In the genomic region with DNA sequence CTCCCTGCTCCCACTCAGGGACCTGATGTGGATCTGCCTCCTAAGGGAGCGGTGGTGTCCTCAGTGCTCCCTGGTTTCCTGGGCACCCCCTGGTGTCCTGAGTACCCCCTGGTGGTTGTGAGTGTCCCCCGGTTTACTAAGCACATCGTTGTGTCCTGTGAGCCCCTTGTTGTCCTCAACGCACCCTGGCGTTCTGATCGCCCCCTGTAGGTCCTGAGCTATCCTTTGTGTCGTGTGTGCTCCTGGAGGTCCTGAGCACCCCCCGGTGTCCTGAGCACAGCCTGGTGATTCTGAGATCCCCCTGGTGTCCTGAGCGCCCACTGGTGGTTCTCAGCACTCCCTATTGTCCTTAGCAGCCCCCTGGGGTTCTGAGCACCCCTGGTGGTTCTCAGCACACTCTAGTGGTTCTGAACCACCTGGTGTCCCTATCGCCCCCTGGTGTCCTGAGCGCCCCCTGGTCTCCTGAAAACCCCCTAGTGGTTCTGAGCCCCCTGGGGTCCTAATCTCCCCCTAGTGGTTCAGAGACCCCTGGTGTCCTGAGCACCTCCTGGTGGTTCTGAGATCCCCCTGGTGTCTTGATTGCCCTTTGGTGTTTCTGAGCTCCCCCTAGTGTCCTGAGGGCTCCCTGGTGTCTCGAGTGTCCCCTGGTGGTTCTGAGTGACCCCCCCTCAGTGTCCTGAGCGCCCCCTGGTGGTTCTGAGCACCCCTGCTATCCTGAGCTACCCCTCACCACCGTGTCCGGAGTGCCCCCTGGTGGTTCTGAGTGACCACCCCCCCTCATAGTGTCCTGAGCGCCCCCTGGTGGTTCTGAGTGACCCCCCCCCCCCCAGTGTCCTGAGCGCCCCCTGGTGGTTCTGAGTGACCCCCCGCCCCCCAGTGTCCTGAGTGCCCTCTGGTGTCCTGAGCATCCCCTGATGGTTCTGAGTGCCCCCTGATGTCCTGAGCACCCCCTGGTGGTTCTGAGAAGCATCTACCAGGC, we compare ENCODE assay signal across 10 cellular contexts.
DNase-seq lines count a peak whose midpoint lies in the region; ATAC-seq and TF ChIP-seq lines count a peak whose summit lies in the region.
"Had no signal": no experiment of that assay in that cellular context is flagged by ENCODE, and none has a peak within 500 bp of the region (broad histone marks: within the 10 kb centered on the region; RNA-seq: fewer than 3 reads in every experiment).

No MANE protein-coding gene starts in this region.

- TF ChIP-seq POLR2A in prostate gland (IDR thresholded peaks at IDR 0.05) = no peak

- peaks cover 4% of the 10 kb centered on the region for H3K4me1 Mint-ChIP-seq in activated T-helper 2 cell treated with anti-CD3 and anti-CD28 coated beads, Interferon-gamma antibody, Interleukin-2, Interleukin-4, amounts not matched to agents 10 μg/mL and 5 μg/mL and 100 μg/mL, durations not matched to agents 14 hours and 24 hours and 36 hours (ENCODE audit: low read depth)

- no peak overlapping the region for H3K27ac Mint-ChIP-seq in activated T-helper 2 cell treated with anti-CD3 and anti-CD28 coated beads, Interferon-gamma antibody, Interleukin-2, Interleukin-4, amounts not matched to agents 10 μg/mL and 5 μg/mL and 100 μg/mL, durations not matched to agents 14 hours and 24 hours and 36 hours

- H4K20me1 ChIP-seq in OCI-LY1 (ENCODE audit: insufficient read depth, low read length) = no peaks in the 10 kb centered on the region

- H3K36me3 ChIP-seq in OCI-LY1 (ENCODE audit: insufficient read depth, low read length) = no peaks in the 10 kb centered on the region
- H3K36me3 ChIP-seq in prostate gland = no peaks in the 10 kb centered on the region

- H3K4me3 Mint-ChIP-seq in activated T-helper 2 cell treated with anti-CD3 and anti-CD28 coated beads, Interferon-gamma antibody, Interleukin-2, Interleukin-4, amounts not matched to agents 10 μg/mL and 5 μg/mL and 100 μg/mL, durations not matched to agents 14 hours and 24 hours and 36 hours (ENCODE audit: low read depth) = no peak overlapping the region

- no peak overlapping the region for H3K9ac ChIP-seq in OCI-LY1 (ENCODE audit: low read length)

- H3K27ac ChIP-seq in OCI-LY1 (ENCODE audit: low read depth, low read length, poor library complexity, severe bottlenecking) (no peak overlapping the region), prostate gland (no peak overlapping the region)

- no peaks in the 10 kb centered on the region for H3K79me2 ChIP-seq in OCI-LY1 (ENCODE audit: insufficient read depth, low read length)

- no peaks in the 10 kb centered on the region for H3K36me3 Mint-ChIP-seq in activated T-helper 2 cell treated with anti-CD3 and anti-CD28 coated beads, Interferon-gamma antibody, Interleukin-2, Interleukin-4, amounts not matched to agents 10 μg/mL and 5 μg/mL and 100 μg/mL, durations not matched to agents 14 hours and 24 hours and 36 hours (ENCODE audit: low read depth)

- H3K4me3 ChIP-seq in OCI-LY1 (ENCODE audit: low read depth, low read length, poor library complexity, severe bottlenecking) (no peak overlapping the region), prostate gland (no peak overlapping the region)

- no peaks in the 10 kb centered on the region for H3K9me2 ChIP-seq in OCI-LY1 (ENCODE audit: low read depth, low read length)

- H3K4me1 ChIP-seq in OCI-LY1 (ENCODE audit: insufficient read depth, low read length, severe bottlenecking) = no peaks in the 10 kb centered on the region
- no peaks in the 10 kb centered on the region for H3K4me1 ChIP-seq in prostate gland (replicated peaks)

- TF ChIP-seq CTCF in GM12872 (IDR thresholded peaks at IDR 0.05; ENCODE audit: insufficient read depth, low read depth, low read length) = peak; percentile 57
- peak; percentile 37 for TF ChIP-seq CTCF in OCI-LY1 (IDR thresholded peaks at IDR 0.05; ENCODE audit: low read length)
- TF ChIP-seq CTCF in prostate gland (IDR thresholded peaks at IDR 0.05) = no peak

- no peak for ATAC-seq in HG03095 (IDR thresholded peaks at IDR 0.05; ENCODE audit: unreplicated experiment)
- ATAC-seq in GM18511 (IDR thresholded peaks at IDR 0.05; ENCODE audit: unreplicated experiment) = no peak

- DNase-seq in activated T-helper 2 cell treated with anti-CD3 and anti-CD28 coated beads, Interferon-gamma antibody, Interleukin-2, Interleukin-4, amounts not matched to agents 10 μg/mL and 5 μg/mL and 100 μg/mL, durations not matched to agents 14 hours and 24 hours and 36 hours (ENCODE audit: low spot score) = peak; percentile 29
- DNase-seq in stimulated activated CD4-positive, alpha-beta T cell treated with anti-CD3 and anti-CD28 coated beads, Interleukin-4, amount 100 ng/mL, for 1 hour = peak; percentile 56
- DNase-seq in NCI-H774 (lab: John Stamatoyannopoulos, UW) (no peak), prostate gland (ENCODE audit: low spot score) (no peak)
- DNase-seq: NCI-H187, occipital lobe had no signal

- WGBS in prostate gland = 71% methylated on average over 11 of the region's 18 CpGs

- H3K27me3 Mint-ChIP-seq in activated T-helper 2 cell treated with anti-CD3 and anti-CD28 coated beads, Interferon-gamma antibody, Interleukin-2, Interleukin-4, amounts not matched to agents 10 μg/mL and 5 μg/mL and 100 μg/mL, durations not matched to agents 14 hours and 24 hours and 36 hours (ENCODE audit: low read depth) = peaks cover 18% of the 10 kb centered on the region

- H3F3A ChIP-seq in OCI-LY1 (ENCODE audit: insufficient read depth, low read length) = no peaks in the 10 kb centered on the region

- no peaks in the 10 kb centered on the region for H3K9me3 ChIP-seq in OCI-LY1 (ENCODE audit: low read length)
- H3K9me3 ChIP-seq in prostate gland = no peaks in the 10 kb centered on the region

- H3K27me3 ChIP-seq in OCI-LY1 (ENCODE audit: insufficient read depth, low read length) (no peaks in the 10 kb centered on the region), prostate gland (replicated peaks; ENCODE audit: insufficient read depth) (no peaks in the 10 kb centered on the region)

- H2AFZ ChIP-seq in OCI-LY1 (ENCODE audit: low read length) = no peak overlapping the region

- intact Hi-C loops in activated T-helper 2 cell treated with anti-CD3 and anti-CD28 coated beads, Interferon-gamma antibody, Interleukin-2, Interleukin-4, amounts not matched to agents 10 μg/mL and 5 μg/mL and 100 μg/mL, durations not matched to agents 14 hours and 24 hours and 36 hours (cut with micrococcal nuclease) = no loop called here
- intact Hi-C loops in prostate gland (cut with DNase I) = no loop called here

- no peak overlapping the region for H3K4me2 ChIP-seq in OCI-LY1 (ENCODE audit: low read length)

- H3K9me3 Mint-ChIP-seq in activated T-helper 2 cell treated with anti-CD3 and anti-CD28 coated beads, Interferon-gamma antibody, Interleukin-2, Interleukin-4, amounts not matched to agents 10 μg/mL and 5 μg/mL and 100 μg/mL, durations not matched to agents 14 hours and 24 hours and 36 hours = no peaks in the 10 kb centered on the region

Comparison
In these comparisons a context has a peak if more than half of its experiments do, and no peak if none do; other contexts are left out.
1. CTCF ChIP-seq: peak in GM12872 (single experiment) and OCI-LY1 (single experiment); none in prostate gland (0 of 4).
2. DNase-seq: peak in activated T-helper 2 cell treated with anti-CD3 and anti-CD28 coated beads, Interferon-gamma antibody, Interleukin-2, Interleukin-4, amounts not matched to agents 10 μg/mL and 5 μg/mL and 100 μg/mL, durations not matched to agents 14 hours and 24 hours and 36 hours (single experiment) and stimulated activated CD4-positive, alpha-beta T cell treated with anti-CD3 and anti-CD28 coated beads, Interleukin-4, amount 100 ng/mL, for 1 hour (single experiment); none in NCI-H774 (single experiment) and prostate gland (single experiment).